In genomic region chr7:73983437-73984164, GRCh38 we compare ENCODE assay signal across 30 cellular contexts. TPM values are rescaled to one million over a fixed set of nuclear protein-coding genes. Genes with fewer than 3 reads are reported as not detected.
A peak's percentile ranks its signal among the peaks of the same experiment; 100 is the strongest.
DNase-seq lines count a peak whose midpoint lies in the region; ATAC-seq and TF ChIP-seq lines count a peak whose summit lies in the region.
"Had no signal": no experiment of that assay in that cellular context is flagged by ENCODE, and none has a peak within 500 bp of the region (broad histone marks: within the 10 kb centered on the region; RNA-seq: fewer than 3 reads in every experiment).

No MANE protein-coding gene starts in this region.

- intact Hi-C loops in Right ventricle myocardium inferior (cut with DNase I) = no loop called here
- intact Hi-C loops in cardiac septum (cut with DNase I) = no loop called here
- intact Hi-C loops in left ventricle myocardium inferior (cut with micrococcal nuclease) = no loop called here

- H3K9ac ChIP-seq in neuronal stem cell (ENCODE audit: low read depth, low read length, poor library complexity) = peak overlapping the region; percentile 30

- no CpG with 5 or more reads among the region's 22 CpGs for WGBS in neuronal stem cell (ENCODE audit: extremely low coverage in 2 of 2, insufficient read length in 2 of 2, insufficient replicate concordance in 1 of 2), 2 donors

- POLR2A ChIA-PET in WTC11 (lab: Charles Lee) = no interaction called here

- TF ChIP-seq CTCF in left ventricle myocardium inferior (IDR thresholded peaks at IDR 0.05; ENCODE audit: borderline replicate concordance) = no peak
- no peak for TF ChIP-seq CTCF in WTC11 (IDR thresholded peaks at IDR 0.05)

- H3K27me3 Mint-ChIP-seq in WTC11 (ENCODE audit: low read depth) = no peaks in the 10 kb centered on the region; the same call in 1 of the 2 replicates

- no peak overlapping the region for H4K8ac ChIP-seq in neuronal stem cell (ENCODE audit: low read depth, low read length)

- no peaks in the 10 kb centered on the region for H3K4me1 Mint-ChIP-seq in WTC11

- H3K27me3 ChIP-seq in left ventricle myocardium inferior (ENCODE audit: low read depth) = no peaks in the 10 kb centered on the region
- H3K27me3 ChIP-seq in neuronal stem cell (ENCODE audit: control insufficient read depth in 3 of 3, insufficient read depth in 3 of 3, low read depth in 1 of 3, low read length in 3 of 3) = peaks cover 0 to 12% (median 0%) of the 10 kb centered on the region in 3 experiments
- H3K27me3 ChIP-seq: uterus had no signal

- H2BK120ac ChIP-seq in neuronal stem cell (ENCODE audit: low read depth, low read length) = no peak overlapping the region

- CTCF ChIA-PET in WTC11 (lab: Charles Lee) = no interaction called here

- H3K79me1 ChIP-seq in neuronal stem cell (ENCODE audit: low read depth, low read length) = no peaks in the 10 kb centered on the region

- H3K4me2 ChIP-seq in neuronal stem cell (ENCODE audit: insufficient read depth, low read length, poor library complexity, severe bottlenecking) = no peak overlapping the region
- H3K4me2 ChIP-seq: A549 had no signal

- no peak overlapping the region for H3K27ac Mint-ChIP-seq in WTC11
- H3K27ac Mint-ChIP-seq: H9; T-helper 2 cell treated with Interferon-gamma antibody and Interleukin-4, amounts not matched to agents 5 μg/mL and 100 μg/mL, for 36 hours had no signal

- no peak overlapping the region for H3K4ac ChIP-seq in neuronal stem cell (ENCODE audit: low read length)

- DNase-seq in Right ventricle myocardium inferior (ENCODE audit: missing footprints) (peak; percentile 78), cardiac septum (ENCODE audit: low spot score) (no peak), left ventricle myocardium inferior (peak; percentile 72), neuronal stem cell (ENCODE audit: low spot score) (no peak), NCI-H128 (lab: John Stamatoyannopoulos, UW; ENCODE audit: unreplicated experiment) (no peak), WTC11 (ENCODE audit: low spot score) (no peak)
- DNase-seq: activated CD4-positive, alpha-beta T cell treated with anti-CD3 and anti-CD28 coated beads for 48 hours; activated effector memory CD4-positive, alpha-beta T cell treated with anti-CD3 and anti-CD28 coated beads, Interleukin-2, amount 50 U/mL, for 16 hours; activated T-cell treated with anti-CD3 and anti-CD28 coated beads, Interleukin-2, amount 50 U/mL, for 1 hour; DMS79 treated with DMSO at 0.1 percent for 48 hours; GF-D8; H9; KG1; mammary epithelial cell; MM.1S; NCI-H1436 treated with DMSO at 0.1 percent for 48 hours; NCI-H2107; NCI-H446; NCI-H774; stimulated activated naive CD4-positive, alpha-beta T cell treated with Interleukin-2 at 50 U/mL for 16 hours had no signal

- H3K9me3 ChIP-seq in left ventricle myocardium inferior (replicated peaks) (no peaks in the 10 kb centered on the region), neuronal stem cell (replicated peaks in 1 of 2; ENCODE audit: control insufficient read depth in 2 of 2, insufficient read depth in 1 of 2, low read depth in 1 of 2, low read length in 2 of 2) (no peaks in the 10 kb centered on the region)
- H3K9me3 ChIP-seq: A549, uterus had no signal

- H2BK5ac ChIP-seq in neuronal stem cell (ENCODE audit: low read length) = no peak overlapping the region

- no peak overlapping the region for H3K14ac ChIP-seq in neuronal stem cell (ENCODE audit: low read length)

- H3K27ac ChIP-seq in left ventricle myocardium inferior (replicated peaks) (no peak overlapping the region), neuronal stem cell (replicated peaks; ENCODE audit: low read length) (no peak overlapping the region)
- H3K27ac ChIP-seq: A549, RWPE1, uterus, VCaP had no signal

- no peak overlapping the region for H2AFZ ChIP-seq in neuronal stem cell (ENCODE audit: low read length)

- H3K9me3 Mint-ChIP-seq in WTC11 = no peaks in the 10 kb centered on the region
- H3K9me3 Mint-ChIP-seq: H9; T-helper 2 cell treated with Interferon-gamma antibody and Interleukin-4, amounts not matched to agents 5 μg/mL and 100 μg/mL, for 36 hours had no signal

- H3K36me3 ChIP-seq in left ventricle myocardium inferior = no peaks in the 10 kb centered on the region
- no peaks in the 10 kb centered on the region for H3K36me3 ChIP-seq in neuronal stem cell (replicated peaks in 1 of 2; ENCODE audit: control insufficient read depth in 2 of 2, insufficient read depth in 2 of 2, low read length in 2 of 2)
- H3K36me3 ChIP-seq: uterus had no signal

- no peak overlapping the region for H3K4me3 Mint-ChIP-seq in WTC11
- H3K4me3 Mint-ChIP-seq: H9; T-helper 2 cell treated with Interferon-gamma antibody and Interleukin-4, amounts not matched to agents 5 μg/mL and 100 μg/mL, for 36 hours had no signal

- peak overlapping the region; percentile 92 for H2AK5ac ChIP-seq in neuronal stem cell (ENCODE audit: low read depth, low read length)

- ATAC-seq in Right ventricle myocardium inferior (peak; percentile 37), HG03342 (IDR thresholded peaks at IDR 0.05; ENCODE audit: unreplicated experiment) (no peak), WTC11 (no peak), HG03457 (IDR thresholded peaks at IDR 0.05; ENCODE audit: unreplicated experiment) (no peak)
- ATAC-seq: A549 had no signal

- H3K4me1 ChIP-seq in left ventricle myocardium inferior (peaks cover 44% of the 10 kb centered on the region), neuronal stem cell (ENCODE audit: control insufficient read depth in 2 of 2, insufficient read depth in 1 of 2, low read depth in 1 of 2, low read length in 2 of 2) (peaks cover 0 to 2% of the 10 kb centered on the region in 2 donors)
- H3K4me1 ChIP-seq: uterus had no signal

- H3K23ac ChIP-seq in neuronal stem cell (ENCODE audit: low read depth, low read length, poor library complexity) = peak overlapping the region; percentile 40

- H3K4me3 ChIP-seq in left ventricle myocardium inferior (no peak overlapping the region), neuronal stem cell (ENCODE audit: low read length in 2 of 2) (no peak overlapping the region)
- H3K4me3 ChIP-seq: A549, uterus had no signal

- H3K36me3 Mint-ChIP-seq in WTC11 = no peaks in the 10 kb centered on the region

- H2BK15ac ChIP-seq in neuronal stem cell (ENCODE audit: low read length) = no peak overlapping the region

- no peak overlapping the region for H2BK12ac ChIP-seq in neuronal stem cell (ENCODE audit: low read length)

- peak overlapping the region; percentile 59 for H3K18ac ChIP-seq in neuronal stem cell (ENCODE audit: low read length)

- no peak overlapping the region for H4K91ac ChIP-seq in neuronal stem cell (ENCODE audit: low read depth, low read length, poor library complexity)

TF ChIP-seq in WTC11, 78 proteins besides CTCF, POLR2A, EP300 and RAD21:
- TF ChIP-seq ZNF425 (CRISPR knock-in tag; conservative IDR thresholded peaks at IDR 0.05) = no peak
- no peak for TF ChIP-seq CDX4 (CRISPR knock-in tag; IDR thresholded peaks at IDR 0.05; ENCODE audit: borderline replicate concordance)
- no peak for TF ChIP-seq TEAD1 (CRISPR knock-in tag; IDR thresholded peaks at IDR 0.05)
- no peak for TF ChIP-seq CBFB (CRISPR knock-in tag; IDR thresholded peaks at IDR 0.05; ENCODE audit: low read depth)
- no peak for TF ChIP-seq TCF7 (CRISPR knock-in tag; IDR thresholded peaks at IDR 0.05; ENCODE audit: low read depth)

RNA-seq across cellular contexts. Expression of gene ELN, which starts 44.4 kb away (rescaled TPM):
- total RNA-seq in Right ventricle myocardium inferior = 29.9 TPM
- total RNA-seq in cardiac septum = 41.2 TPM
- total RNA-seq in left ventricle myocardium inferior = 51.6 TPM
- 2.9 TPM for polyA plus RNA-seq in neuronal stem cell (2013, experiment 1 of 2)
- 3.1 TPM for polyA plus RNA-seq in neuronal stem cell (2013, experiment 2 of 2)
- total RNA-seq in WTC11 (2021) = 3.3 to 5.4 TPM (median 3.9 TPM) in 3 replicates
- total RNA-seq: HT1080 had no signal
- polyA plus RNA-seq: keratinocyte, mammary epithelial cell, neural cell had no signal

Comparison
In these comparisons a context has a peak if more than half of its experiments do, and no peak if none do; other contexts are left out.
1. DNase-seq: peak in Right ventricle myocardium inferior (single experiment) and left ventricle myocardium inferior (single experiment); none in cardiac septum (single experiment), neuronal stem cell (single experiment), NCI-H128 (single experiment) and WTC11 (single experiment).